In genomic region chr9:19378647-19379046, GRCh38 we compare ENCODE assay signal across 8 cellular contexts. TPM values are rescaled to one million over a fixed set of nuclear protein-coding genes. Genes with fewer than 3 reads are reported as not detected.
DNase-seq lines count a peak whose midpoint lies in the region; ATAC-seq and TF ChIP-seq lines count a peak whose summit lies in the region.

No MANE protein-coding gene starts in this region.

- no peak for TF ChIP-seq EP300 in esophagus muscularis mucosa (IDR thresholded peaks at IDR 0.05)
- TF ChIP-seq EP300 in sigmoid colon (IDR thresholded peaks at IDR 0.05): no peak

- no peaks in the 10 kb centered on the region for H3K27me3 ChIP-seq in SJSA1 (replicated peaks)
- H3K27me3 ChIP-seq in esophagus muscularis mucosa: no peaks in the 10 kb centered on the region
- no peaks in the 10 kb centered on the region for H3K27me3 ChIP-seq in sigmoid colon
- H3K27me3 ChIP-seq in testis: no peaks in the 10 kb centered on the region

- ATAC-seq in GM21723 (IDR thresholded peaks at IDR 0.05; ENCODE audit: unreplicated experiment): no peak

- peak overlapping the region; percentile 81 for H3K4me3 ChIP-seq in SJSA1
- H3K4me3 ChIP-seq in esophagus muscularis mucosa: peak overlapping the region; percentile 59 to 85 (median 76)
- peak overlapping the region in 3 of 4 donors; percentile 63 to 67 (median 64) for H3K4me3 ChIP-seq in sigmoid colon
- H3K4me3 ChIP-seq in testis: peak overlapping the region in 1 of 2 donors; percentile 83

- 51% methylated on average over 7 of the region's 7 CpGs for WGBS in esophagus muscularis mucosa
- 12 to 41% methylated on average over 7 of the region's 7 CpGs for WGBS in sigmoid colon, 2 donors
- WGBS in testis, 2 donors: 34 to 47% methylated on average over 7 of the region's 7 CpGs

- no peak for DNase-seq in SJSA1 (ENCODE audit: low read depth in 1 of 2, low spot score in 2 of 2)
- DNase-seq in esophagus muscularis mucosa (ENCODE audit: extremely low spot score): no peak
- no peak for DNase-seq in sigmoid colon
- DNase-seq in SIG-M5 (lab: John Stamatoyannopoulos, UW): no peak
- no peak for DNase-seq in HCEC 1CT
- no peak for DNase-seq in testis

- H3K9me3 ChIP-seq in SJSA1 (replicated peaks) (no peaks in the 10 kb centered on the region), esophagus muscularis mucosa (no peaks in the 10 kb centered on the region), sigmoid colon (no peaks in the 10 kb centered on the region), testis (no peaks in the 10 kb centered on the region)

- no peak for TF ChIP-seq CTCF in esophagus muscularis mucosa (IDR thresholded peaks at IDR 0.05)
- no peak for TF ChIP-seq CTCF in sigmoid colon (IDR thresholded peaks at IDR 0.05)
- no peak for TF ChIP-seq CTCF in testis (IDR thresholded peaks at IDR 0.05)

- TF ChIP-seq POLR2A in GM19193 (IDR thresholded peaks at IDR 0.05; ENCODE audit: extremely low read depth, insufficient read depth, insufficient read length) (peak; percentile 32), esophagus muscularis mucosa (IDR thresholded peaks at IDR 0.05; ENCODE audit: low read depth) (no peak), sigmoid colon (IDR thresholded peaks at IDR 0.05) (no peak), testis (IDR thresholded peaks at IDR 0.05) (no peak)

- H3K27ac ChIP-seq in SJSA1 (no peak overlapping the region), esophagus muscularis mucosa (replicated peaks in 1 of 4) (peak overlapping the region in 3 of 4 donors; percentile 92 to 95 (median 93)), sigmoid colon (peak overlapping the region in 3 of 4 donors; percentile 89 to 93 (median 90)), testis (peak overlapping the region in 1 of 2 donors; percentile 87)

- intact Hi-C loops in esophagus muscularis mucosa (cut with DNase I): loop anchor here (10.0 kb wide), 1 partner anchor 144 kb away; the partner anchor contains the start of gene DENND4C
- intact Hi-C loops in sigmoid colon (cut with DNase I): loop anchor here (10.0 kb wide), 1 partner anchor 254 kb away; the partner anchor contains the start of gene PLIN2
- intact Hi-C loops in testis (cut with DNase I; ENCODE audit: low total_unique reads): loop anchor here (5.0 kb wide), 1 partner anchor 146 kb away; the partner anchor contains the start of gene DENND4C

- H3K4me1 ChIP-seq in SJSA1 (replicated peaks): peaks cover 14% of the 10 kb centered on the region
- peaks cover 22 to 32% (median 31%) of the 10 kb centered on the region in 4 donors for H3K4me1 ChIP-seq in esophagus muscularis mucosa
- peaks cover 3 to 30% (median 19%) of the 10 kb centered on the region in 4 donors for H3K4me1 ChIP-seq in sigmoid colon
- peaks cover 15% of the 10 kb centered on the region for H3K4me1 ChIP-seq in testis

- peaks cover 65% of the 10 kb centered on the region for H3K36me3 ChIP-seq in SJSA1
- peaks cover 27 to 55% (median 47%) of the 10 kb centered on the region in 4 donors for H3K36me3 ChIP-seq in esophagus muscularis mucosa
- H3K36me3 ChIP-seq in sigmoid colon: peaks cover 25 to 48% (median 29%) of the 10 kb centered on the region in 4 donors
- H3K36me3 ChIP-seq in testis (ENCODE audit: low read depth, missing control alignments): no peaks in the 10 kb centered on the region

RNA-seq across cellular contexts. Expression of gene RPS6, which starts 1.4 kb away (rescaled TPM):
- total RNA-seq in SJSA1 (2014; rRNA removed; shearing (Covaris generic)): 700 and 1,521 TPM in 2 replicates
- total RNA-seq in esophagus muscularis mucosa (1,000 to 10,000 TPM in 3 of 4 donors, 100 to 1,000 TPM in 1; 941 to 1,713 (median 1,180) TPM), sigmoid colon (1,000 to 10,000 TPM; 1,146 to 1,927 (median 1,689) TPM), testis (100 to 1,000 TPM; 581 to 654 TPM)
- polyA plus RNA-seq in sigmoid colon (1,000 to 10,000 TPM; 3,030 to 4,732 (median 3,156) TPM), testis (ENCODE audit: insufficient read depth, low read depth, low replicate concordance) (1,222 TPM)

RNA-seq across cellular contexts. Expression of gene ACER2, which starts 30.2 kb away (rescaled TPM):
- 0.75 and 0.82 TPM in 2 replicates for total RNA-seq in SJSA1 (2014; rRNA removed; shearing (Covaris generic))
- total RNA-seq in esophagus muscularis mucosa (1 to 10 TPM; 1.8 to 4.1 (median 2.6) TPM), sigmoid colon (1 to 10 TPM; 3.1 to 4.3 (median 3.4) TPM), testis (1 to 10 TPM; 4.4 to 5.5 TPM)
- polyA plus RNA-seq in sigmoid colon (1 to 10 TPM; 1.2 to 1.8 (median 1.3) TPM), testis (ENCODE audit: insufficient read depth, low read depth, low replicate concordance) (3.8 TPM)
